Comparison of ENCODE assay signal across 8 cellular contexts in genomic region chr18:48929951-48930713, GRCh38. TPM values are rescaled to one million over a fixed set of nuclear protein-coding genes. Genes with fewer than 3 reads are reported as not detected.
DNase-seq lines count a peak whose midpoint lies in the region; ATAC-seq and TF ChIP-seq lines count a peak whose summit lies in the region.

No MANE protein-coding gene starts in this region.

- DNase-seq in AG04450 (ENCODE audit: low read depth, low spot score): no peak
- DNase-seq in colonic mucosa: peak; percentile 88
- DNase-seq in OCI-M1 (lab: John Stamatoyannopoulos, UW): no peak

- TF ChIP-seq CTCF in AG04450 (IDR thresholded peaks at IDR 0.05; ENCODE audit: low read depth, low read length) (no peak), KMS-11 (conservative IDR thresholded peaks at IDR 0.05; ENCODE audit: low read depth, low read length) (no peak), colonic mucosa (IDR thresholded peaks at IDR 0.05) (no peak)

- peak overlapping the region; percentile 56; the same call in 1 of the 2 replicates for H3K9ac ChIP-seq in KMS-11
- H3K9ac ChIP-seq in colonic mucosa (ENCODE audit: low read depth in 2 of 2, low read length in 2 of 2): peak overlapping the region in 1 of 2 donors; percentile 91
- peak overlapping the region; percentile 15 for H3K9ac ChIP-seq in muscle layer of colon (ENCODE audit: low read length)

- H3K36me3 ChIP-seq in KMS-11 (ENCODE audit: insufficient read depth) (no peaks in the 10 kb centered on the region), colonic mucosa (no peaks in the 10 kb centered on the region), muscle layer of colon (ENCODE audit: insufficient read depth, low read length) (no peaks in the 10 kb centered on the region)

- H2AFZ ChIP-seq in KMS-11 (ENCODE audit: low read depth): no peak overlapping the region

- H3K27me3 ChIP-seq in AG04450 (ENCODE audit: control insufficient read depth, insufficient read depth, low read length) (no peaks in the 10 kb centered on the region), KMS-11 (ENCODE audit: insufficient read depth, low read depth) (no peaks in the 10 kb centered on the region), colonic mucosa (no peaks in the 10 kb centered on the region), muscle layer of colon (ENCODE audit: control insufficient read depth in 1 of 2, insufficient read depth in 2 of 2, low read length in 2 of 2) (no peaks in the 10 kb centered on the region)

- peaks cover 15% of the 10 kb centered on the region for H4K20me1 ChIP-seq in KMS-11 (ENCODE audit: insufficient read depth)

- CTCF ChIA-PET in AG04450 (lab: Charles Lee): interaction anchor here (0.9 kb wide), 1 partner anchor 254 kb away, joined by 4 read pairs; no protein-coding TSS in a partner anchor

- peak overlapping the region; percentile 97 for H3K4me2 ChIP-seq in KMS-11

- H3K4me1 ChIP-seq in KMS-11 (ENCODE audit: low read depth, poor library complexity, severe bottlenecking) (peaks cover 99% of the 10 kb centered on the region), colonic mucosa (peaks cover 77% of the 10 kb centered on the region), muscle layer of colon (ENCODE audit: insufficient read depth, low read length) (peaks cover 92% of the 10 kb centered on the region)

- intact Hi-C loops in colonic mucosa (cut with DNase I): no loop called here

- H3K4me3 ChIP-seq in AG04450 (ENCODE audit: low read depth, low read length) (peak overlapping the region; percentile 36), KMS-11 (IDR thresholded peaks at IDR 0.05; ENCODE audit: insufficient read depth, low read depth, low read length) (no peak overlapping the region), colonic mucosa (no peak overlapping the region), muscle layer of colon (ENCODE audit: low read depth in 1 of 2, low read length in 2 of 2) (peak overlapping the region in 1 of 2 donors; percentile 10)

- H3K9me3 ChIP-seq in AG04450 (ENCODE audit: control insufficient read depth, insufficient read depth, low read length) (no peaks in the 10 kb centered on the region; the same call in 1 of the 2 replicates), colonic mucosa (no peaks in the 10 kb centered on the region), muscle layer of colon (ENCODE audit: low read length) (no peaks in the 10 kb centered on the region)

- peaks cover 100% of the 10 kb centered on the region for H3K79me2 ChIP-seq in KMS-11 (ENCODE audit: insufficient read depth, low read depth)

- H3K27ac ChIP-seq in AG04450 (ENCODE audit: low read depth, low read length) (peak overlapping the region; percentile 85), KMS-11 (peak overlapping the region; percentile 92), colonic mucosa (peak overlapping the region; percentile 77), muscle layer of colon (ENCODE audit: low read depth, low read length) (peak overlapping the region; percentile 92)

- ATAC-seq in GM19452 (IDR thresholded peaks at IDR 0.05; ENCODE audit: unreplicated experiment) (no peak), HG03442 (IDR thresholded peaks at IDR 0.05; ENCODE audit: unreplicated experiment) (no peak), GM21786 (IDR thresholded peaks at IDR 0.05; ENCODE audit: unreplicated experiment) (no peak)

- POLR2A ChIA-PET in AG04450 (lab: Yijun Ruan, JAX): interaction anchor here (0.6 to 1.6 kb wide), 4 partner anchors 18 to 95 kb away, joined by 3 to 5 read pairs (median 3); no protein-coding TSS in a partner anchor

RNA-seq across cellular contexts. Expression of gene SMAD7, which starts 20.6 kb away (rescaled TPM):
- 7.4 and 8.0 TPM in 2 replicates for polyA plus RNA-seq in AG04450 (2011; rRNA removed)
- 19.6 and 24.1 TPM in 2 replicates for polyA minus RNA-seq in AG04450 (2011; rRNA and poly(A)+ RNA removed)
- 10 to 100 TPM; 21.2 to 21.6 TPM for total RNA-seq in colonic mucosa
